ENCODE assay signal across 22 cellular contexts in the genomic region with DNA sequence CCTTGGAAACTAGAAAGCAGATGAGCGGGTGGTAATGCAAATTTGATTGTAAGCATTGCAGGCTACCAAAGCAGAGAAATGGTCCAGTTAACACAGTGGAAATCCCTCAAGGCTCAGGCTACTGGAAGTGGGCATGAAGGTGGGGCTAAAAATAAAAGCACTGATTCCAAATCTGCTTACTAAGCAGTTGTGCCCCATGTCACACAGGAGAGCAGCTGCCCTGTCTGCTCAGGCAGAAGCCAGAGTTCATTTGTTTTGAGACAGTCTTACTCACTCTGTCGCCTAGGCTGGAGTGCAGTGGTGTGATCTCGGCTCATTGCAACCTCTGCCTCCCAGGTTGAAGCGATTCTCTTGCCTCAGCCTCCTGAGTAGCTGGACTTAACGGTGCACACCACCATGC. TPM values are rescaled to one million over a fixed set of nuclear protein-coding genes. Genes with fewer than 3 reads are reported as not detected.
"Had no signal": no experiment of that assay in that cellular context is flagged by ENCODE, and none has a peak within 500 bp of the region (broad histone marks: within the 10 kb centered on the region; RNA-seq: fewer than 3 reads in every experiment).

No MANE protein-coding gene starts in this region.

- H3K27me3 ChIP-seq: dorsolateral prefrontal cortex, heart right ventricle, sigmoid colon, stomach, transverse colon had no signal

- H3K9me3 Mint-ChIP-seq: nephron progenitor cell had no signal

- H3K36me3 ChIP-seq: heart right ventricle, sigmoid colon, stomach, thoracic aorta, transverse colon had no signal

- H3K27ac ChIP-seq: dorsolateral prefrontal cortex, heart right ventricle, sigmoid colon, stomach, thoracic aorta, transverse colon had no signal

- DNase-seq: cortex of kidney; dorsolateral prefrontal cortex; effector CD8-positive, alpha-beta T cell; heart right ventricle; hypothalamus; kidney glomerular epithelial cell; mesendoderm; naive thymus-derived CD4-positive, alpha-beta T cell; nephron progenitor cell; sigmoid colon; small intestine; stimulated activated CD4-positive, alpha-beta T cell treated with anti-CD3 and anti-CD28 coated beads, Interleukin-12 subunit alpha, Interleukin-12 subunit beta, amount 100 ng/mL, for 4 hours; stimulated activated naive CD4-positive, alpha-beta T cell; stomach; substantia nigra; transverse colon had no signal

- FAIRE-seq: frontal cortex, small intestine had no signal

- H3K9me3 ChIP-seq: heart right ventricle, sigmoid colon, stomach, thoracic aorta, transverse colon had no signal

- H3K4me1 Mint-ChIP-seq: naive thymus-derived CD4-positive, alpha-beta T cell had no signal

- H3K27ac Mint-ChIP-seq: naive thymus-derived CD4-positive, alpha-beta T cell; nephron progenitor cell had no signal

- H3K4me1 ChIP-seq: heart right ventricle, sigmoid colon, stomach, transverse colon had no signal

- ATAC-seq: heart right ventricle; naive thymus-derived CD4-positive, alpha-beta T cell had no signal

- H3K4me3 Mint-ChIP-seq: naive thymus-derived CD4-positive, alpha-beta T cell; nephron progenitor cell had no signal

- H3K4me3 ChIP-seq: dorsolateral prefrontal cortex, heart right ventricle, sigmoid colon, stomach, thoracic aorta, transverse colon had no signal

- H3K27me3 Mint-ChIP-seq: naive thymus-derived CD4-positive, alpha-beta T cell had no signal

RNA-seq across cellular contexts. Expression of a gene that starts 42.5 kb away (rescaled TPM):
- total RNA-seq: frontal cortex; lung microvascular endothelial cell; naive thymus-derived CD4-positive, alpha-beta T cell; osteoblast; pulmonary artery endothelial cell; stomach; transverse colon; ureter had no signal
- polyA plus RNA-seq: naive thymus-derived CD4-positive, alpha-beta T cell; sigmoid colon; small intestine; stomach had no signal
